8 cellular contexts compared by ENCODE assay signal in the genomic region with DNA sequence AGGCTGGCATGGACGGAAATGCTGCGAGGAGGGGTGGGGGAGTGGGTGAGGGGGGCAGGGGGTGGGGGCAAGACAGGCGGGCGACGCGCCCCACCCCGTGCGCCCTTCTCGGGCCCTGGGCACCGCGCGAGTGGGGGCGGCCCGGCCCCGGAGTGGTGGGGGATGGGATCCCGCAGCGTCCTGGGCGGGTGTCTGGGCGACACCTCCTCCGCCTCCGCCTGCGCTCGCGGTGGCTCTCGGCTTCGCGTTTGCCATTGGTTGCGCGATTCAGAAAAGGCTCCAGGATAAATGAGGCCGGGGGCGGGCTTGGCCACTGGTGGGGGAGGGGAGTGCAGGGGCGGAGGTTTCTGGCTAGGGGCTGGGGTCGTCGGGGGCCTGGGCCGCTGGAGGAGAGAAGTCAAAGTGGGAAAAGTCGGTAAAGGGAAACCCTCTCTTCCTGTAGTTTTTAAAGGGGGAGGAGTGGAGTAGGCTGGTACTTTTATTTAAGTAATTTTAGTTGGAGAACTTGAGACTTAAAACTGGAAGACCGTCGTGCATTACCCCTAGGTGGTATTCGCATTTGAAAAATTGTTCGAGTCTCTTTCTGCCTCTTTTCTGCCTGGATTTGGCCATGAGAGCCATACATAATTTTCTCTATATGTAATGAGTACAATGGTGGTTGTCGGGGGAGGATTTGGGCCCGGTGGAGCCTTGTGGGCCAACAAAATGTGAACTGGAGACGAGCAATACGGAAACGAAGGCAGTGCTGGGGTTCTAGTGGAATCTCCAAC. TPM values are rescaled to one million over a fixed set of nuclear protein-coding genes. Genes with fewer than 3 reads are reported as not detected.
A peak's percentile ranks its signal among the peaks of the same experiment; 100 is the strongest.
DNase-seq lines count a peak whose midpoint lies in the region; ATAC-seq and TF ChIP-seq lines count a peak whose summit lies in the region.

No MANE protein-coding gene starts in this region.

- peak overlapping the region; percentile 81 for H3K4me3 Mint-ChIP-seq in Caco-2 (ENCODE audit: unreplicated experiment)
- peak overlapping the region; percentile 74 for H3K4me3 Mint-ChIP-seq in central memory CD8-positive, alpha-beta T cell

- H3K9me3 Mint-ChIP-seq in Caco-2 (ENCODE audit: unreplicated experiment), result no peaks in the 10 kb centered on the region
- no peaks in the 10 kb centered on the region for H3K9me3 Mint-ChIP-seq in central memory CD8-positive, alpha-beta T cell

- TSS peak; percentile 41 for BruUV-seq in Caco-2 (replicated peaks; lab: Mats Ljungman, UMichigan)

- peak overlapping the region; percentile 84 for H3K4me3 ChIP-seq in Caco-2 (ENCODE audit: low read depth, low read length)
- peak overlapping the region; percentile 3 for H3K4me3 ChIP-seq in KMS-11 (IDR thresholded peaks at IDR 0.05; ENCODE audit: insufficient read depth, low read depth, low read length)

- no peaks in the 10 kb centered on the region for H3K9me3 ChIP-seq in Caco-2

- no peaks in the 10 kb centered on the region for H3K27me3 ChIP-seq in Caco-2 (replicated peaks; ENCODE audit: control insufficient read depth, insufficient read depth, low read length)
- H3K27me3 ChIP-seq in KMS-11 (ENCODE audit: insufficient read depth, low read depth), result no peaks in the 10 kb centered on the region

- H3K4me1 ChIP-seq in Caco-2 (peaks cover 21% of the 10 kb centered on the region), KMS-11 (ENCODE audit: low read depth, poor library complexity, severe bottlenecking) (peaks cover 4% of the 10 kb centered on the region)

- H3K27ac Mint-ChIP-seq in Caco-2 (ENCODE audit: unreplicated experiment), result peak overlapping the region; percentile 93
- H3K27ac Mint-ChIP-seq in central memory CD8-positive, alpha-beta T cell (ENCODE audit: low read depth), result no peak overlapping the region

- peak overlapping the region; percentile 95 for H3K27ac ChIP-seq in KMS-11

- peak overlapping the region; percentile 94 for H3K9ac ChIP-seq in KMS-11

- H3K36me3 ChIP-seq in Caco-2 (ENCODE audit: control insufficient read depth, insufficient read depth, low read length), result no peaks in the 10 kb centered on the region
- 0 out of 2 replicates have a peak, but pooled peaks cover 5% of the 10 kb centered on the region for H3K36me3 ChIP-seq in KMS-11 (ENCODE audit: insufficient read depth)

- CTCF ChIA-PET in Caco-2 (lab: Charles Lee), result no interaction called here

- H2AFZ ChIP-seq in KMS-11 (ENCODE audit: low read depth), result no peak overlapping the region

- no peaks in the 10 kb centered on the region for H3K27me3 Mint-ChIP-seq in Caco-2 (ENCODE audit: insufficient read depth, unreplicated experiment)
- H3K27me3 Mint-ChIP-seq in central memory CD8-positive, alpha-beta T cell, result peaks cover 79% of the 10 kb centered on the region

- TF ChIP-seq CTCF in Caco-2 (IDR thresholded peaks at IDR 0.05; ENCODE audit: insufficient read depth in 1 of 2, low read depth in 1 of 2, low read length in 1 of 2, severe bottlenecking in 1 of 2, unreplicated experiment in 1 of 2) (no peak), KMS-11 (conservative IDR thresholded peaks at IDR 0.05; ENCODE audit: low read depth, low read length) (no peak), omental fat pad (IDR thresholded peaks at IDR 0.05) (no peak)

- ATAC-seq in GM19395 (IDR thresholded peaks at IDR 0.05; ENCODE audit: unreplicated experiment) (peak; percentile 18), omental fat pad (ENCODE audit: low FRiP score) (no peak), HG03159 (IDR thresholded peaks at IDR 0.05; ENCODE audit: unreplicated experiment) (no peak)
- ATAC-seq in central memory CD8-positive, alpha-beta T cell (replicated peaks; ENCODE audit: extremely low read depth, poor library complexity, severe bottlenecking), result no peak

- intact Hi-C loops in Caco-2 (cut with micrococcal nuclease; ENCODE audit: unreplicated experiment), result no loop called here

- H3K36me3 Mint-ChIP-seq in Caco-2 (ENCODE audit: insufficient read depth, unreplicated experiment), result peaks cover 66% of the 10 kb centered on the region
- peaks cover 28% of the 10 kb centered on the region for H3K36me3 Mint-ChIP-seq in central memory CD8-positive, alpha-beta T cell (ENCODE audit: insufficient read depth)

- peak; percentile 95 for DNase-seq in Caco-2
- peak; percentile 88 for DNase-seq in RPMI7951 (ENCODE audit: low read depth)
- no peak for DNase-seq in central memory CD8-positive, alpha-beta T cell (ENCODE audit: low spot score in 2 of 2)
- DNase-seq in myocyte (ENCODE audit: low read depth), result peak; percentile 86
- DNase-seq in omental fat pad (ENCODE audit: low spot score), result no peak

- peak overlapping the region; percentile 99 for H3K4me2 ChIP-seq in KMS-11

- POLR2A ChIA-PET in Caco-2 (lab: Charles Lee), result no interaction called here

- H4K20me1 ChIP-seq in KMS-11 (ENCODE audit: insufficient read depth), result peaks cover 19% of the 10 kb centered on the region

- peaks cover under 1% of the 10 kb centered on the region for H3K4me1 Mint-ChIP-seq in Caco-2 (ENCODE audit: low read depth, unreplicated experiment)
- H3K4me1 Mint-ChIP-seq in central memory CD8-positive, alpha-beta T cell, result peaks cover 19% of the 10 kb centered on the region

- peaks cover 86% of the 10 kb centered on the region for H3K79me2 ChIP-seq in KMS-11 (ENCODE audit: insufficient read depth, low read depth)

RNA-seq across cellular contexts. Expression of gene IGF2BP3, which starts 1.0 kb away (rescaled TPM):
- total RNA-seq in Caco-2 (2022) (124 and 127 TPM in 2 replicates), myocyte (23.4 and 28.0 TPM in 2 replicates), omental fat pad (1 to 10 TPM in 2 of 4 donors, under 1 TPM in 2; 0.32 to 2.3 (median 1.4) TPM)
- 120 and 145 TPM in 2 replicates for total RNA-seq in RPMI7951 (2014; rRNA removed; shearing (Covaris generic))
- 9.0 TPM for polyA plus RNA-seq in myocyte (2012)

Comparison
In these comparisons a context has a peak if more than half of its experiments do, and no peak if none do; other contexts are left out.
1. DNase-seq: peak in Caco-2 (2 of 2), RPMI7951 (single experiment) and myocyte (single experiment); none in central memory CD8-positive, alpha-beta T cell (0 of 2) and omental fat pad (single experiment).